In the genomic region with DNA sequence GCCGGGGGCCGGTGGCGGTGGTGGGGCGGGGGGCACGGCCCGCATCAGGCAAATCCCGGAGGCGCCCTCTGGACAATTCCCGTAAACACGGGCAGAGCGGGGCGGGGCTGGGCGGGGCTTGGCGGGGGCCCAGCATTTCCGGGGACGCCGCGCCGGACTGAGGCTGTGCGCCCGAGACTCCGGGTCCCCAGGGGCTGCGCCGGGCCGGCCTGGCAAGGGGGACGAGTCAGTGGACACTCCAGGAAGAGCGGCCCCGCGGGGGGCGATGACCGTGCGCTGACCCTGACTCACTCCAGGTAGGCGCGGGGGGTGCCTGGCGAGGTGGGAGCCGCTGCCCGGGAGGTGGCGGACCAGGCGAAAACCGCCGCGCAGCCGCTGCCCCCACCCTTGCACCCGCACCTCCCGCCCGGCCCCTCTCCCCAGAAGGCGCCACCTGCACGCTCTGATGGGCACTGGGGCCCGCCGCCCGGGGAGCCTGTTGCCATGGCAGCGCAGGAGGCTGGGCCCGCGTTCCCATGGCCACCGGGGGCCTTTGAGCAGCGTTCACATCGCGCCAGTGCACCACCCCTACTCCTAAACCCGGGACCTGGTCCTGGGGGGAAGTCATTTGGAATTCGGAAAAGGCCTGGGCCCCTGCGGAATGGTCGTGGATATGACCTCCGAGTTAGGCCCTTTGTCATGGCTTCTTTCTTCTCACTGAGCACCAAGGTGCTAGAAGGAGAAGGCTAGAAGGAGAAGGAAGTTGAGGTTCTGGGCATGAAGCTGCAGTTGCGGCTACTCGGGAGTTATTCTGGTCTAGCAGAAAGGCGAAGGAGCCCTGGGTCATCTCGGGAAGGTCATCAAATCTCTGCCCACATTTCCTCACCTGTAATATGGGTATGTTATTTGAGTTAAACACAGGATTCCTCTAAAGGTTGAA, we compare ENCODE assay signal across 8 cellular contexts. TPM values are rescaled to one million over a fixed set of nuclear protein-coding genes. Genes with fewer than 3 reads are reported as not detected.
DNase-seq lines count a peak whose midpoint lies in the region; ATAC-seq, FAIRE-seq and TF ChIP-seq lines count a peak whose summit lies in the region.

No MANE protein-coding gene starts in this region.

- H3K4me3 ChIP-seq in HL-60 (replicated peaks; ENCODE audit: insufficient read depth, low read length): peak overlapping the region; percentile 93
- peak overlapping the region; percentile 76 to 92 (median 79) for H3K4me3 ChIP-seq in Peyer's patch

- H3K4me1 Mint-ChIP-seq in neural crest cell: peaks cover 12% of the 10 kb centered on the region

- DNase-seq in D721Med (ENCODE audit: insufficient read length, low spot score): peak; percentile 74
- peak in 1 of 2 experiments; percentile 63 for DNase-seq in HL-60 (ENCODE audit: low read depth in 1 of 2, low spot score in 1 of 2)
- peak; percentile 83 to 91 (median 90) for DNase-seq in Peyer's patch
- DNase-seq in activated T-helper 9 cell treated with anti-CD3 and anti-CD28 coated beads, Interleukin-2, amount 50 U/mL, for 16 hours (ENCODE audit: low read depth): peak; percentile 36
- no peak for DNase-seq in foreskin keratinocyte
- DNase-seq in neural crest cell (ENCODE audit: low read depth, low spot score): peak; percentile 47
- DNase-seq in ureter (ENCODE audit: low spot score): peak; percentile 84

- H3K27me3 ChIP-seq in HL-60 (ENCODE audit: insufficient read depth, poor library complexity, severe bottlenecking) (no peaks in the 10 kb centered on the region), Peyer's patch (no peaks in the 10 kb centered on the region), foreskin keratinocyte (no peaks in the 10 kb centered on the region)

- no peaks in the 10 kb centered on the region for H3K36me3 Mint-ChIP-seq in neural crest cell (ENCODE audit: low read depth)

- FAIRE-seq in D721Med (lab: Jason Lieb, UNC): no peak

- no peaks in the 10 kb centered on the region for H3K9me3 ChIP-seq in Peyer's patch

- peaks cover 7% of the 10 kb centered on the region for H3K27me3 Mint-ChIP-seq in neural crest cell (ENCODE audit: low read depth)

- TF ChIP-seq CTCF in D721Med (IDR thresholded peaks at IDR 0.05; ENCODE audit: insufficient read depth, missing control alignments): no peak
- no peak for TF ChIP-seq CTCF in HL-60 (IDR thresholded peaks at IDR 0.05; ENCODE audit: insufficient read depth, low read length)
- TF ChIP-seq CTCF in Peyer's patch (IDR thresholded peaks at IDR 0.05): peak in 1 of 6 experiments; percentile 4
- no peak for TF ChIP-seq CTCF in foreskin keratinocyte (conservative IDR thresholded peaks at IDR 0.05)
- peak; percentile 26 for TF ChIP-seq CTCF in neural crest cell (conservative IDR thresholded peaks at IDR 0.05)

- peak overlapping the region; percentile 50 for H3K27ac ChIP-seq in HL-60 (replicated peaks)
- peak overlapping the region; percentile 91 to 96 (median 93) for H3K27ac ChIP-seq in Peyer's patch
- H3K27ac ChIP-seq in foreskin keratinocyte: peak overlapping the region; percentile 87

- ATAC-seq in GM19467 (IDR thresholded peaks at IDR 0.05; ENCODE audit: unreplicated experiment): peak; percentile 57
- peak; percentile 79 for ATAC-seq in foreskin keratinocyte

- H3K9me3 Mint-ChIP-seq in neural crest cell: no peaks in the 10 kb centered on the region

- H3K4me1 ChIP-seq in Peyer's patch (peaks cover 0 to 45% (median 13%) of the 10 kb centered on the region in 4 donors), foreskin keratinocyte (peaks cover 32% of the 10 kb centered on the region)

- H3K4me3 Mint-ChIP-seq in neural crest cell: peak overlapping the region; percentile 82

- TF ChIP-seq POLR2A in Peyer's patch (IDR thresholded peaks at IDR 0.05): peak; percentile 39 to 67

- H3K27ac Mint-ChIP-seq in neural crest cell (ENCODE audit: unreplicated experiment): no peak overlapping the region

- no peaks in the 10 kb centered on the region for H3K36me3 ChIP-seq in Peyer's patch

RNA-seq across cellular contexts. Expression of a gene that starts 16.1 kb away (rescaled TPM):
- total RNA-seq in Peyer's patch (100 to 1,000 TPM in 2 of 4 donors, 10 to 100 TPM in 2; 63.2 to 147 (median 91.3) TPM), foreskin keratinocyte (49.0 and 72.5 TPM in 2 replicates), neural crest cell (24.0 and 26.3 TPM in 2 replicates), ureter (183 TPM)
- polyA plus RNA-seq in foreskin keratinocyte: 40.7 and 63.4 TPM in 2 replicates

RNA-seq across cellular contexts. Expression of a gene that starts 48.7 kb away (rescaled TPM):
- total RNA-seq in Peyer's patch (100 to 1,000 TPM in 3 of 4 donors, 10 to 100 TPM in 1; 71.0 to 166 (median 130) TPM), foreskin keratinocyte (59.7 and 61.2 TPM in 2 replicates), neural crest cell (23.1 and 24.5 TPM in 2 replicates), ureter (104 TPM)
- 124 and 151 TPM in 2 replicates for polyA plus RNA-seq in foreskin keratinocyte

RNA-seq across cellular contexts. Expression of a gene that starts 49.0 kb away (rescaled TPM):
- total RNA-seq in Peyer's patch (10 to 100 TPM in 3 of 4 donors, 1 to 10 TPM in 1; 8.3 to 24.0 (median 19.6) TPM), foreskin keratinocyte (1.3 and 2.6 TPM in 2 replicates), neural crest cell (5.8 and 7.0 TPM in 2 replicates), ureter (16.9 TPM)
- polyA plus RNA-seq in foreskin keratinocyte: 0.60 and 1.1 TPM in 2 replicates

Comparison
In these comparisons a context has a peak if more than half of its experiments do, and no peak if none do; other contexts are left out.
1. DNase-seq: peak in D721Med (single experiment), Peyer's patch (3 of 3), activated T-helper 9 cell treated with anti-CD3 and anti-CD28 coated beads, Interleukin-2, amount 50 U/mL, for 16 hours (single experiment), neural crest cell (single experiment) and ureter (single experiment); none in foreskin keratinocyte (0 of 2).
2. Peak in every context shown above with its lines, with median percentiles within 50 percentile points of each other: H3K27ac ChIP-seq.